1 cellular context compared by ENCODE assay signal in the genomic region with DNA sequence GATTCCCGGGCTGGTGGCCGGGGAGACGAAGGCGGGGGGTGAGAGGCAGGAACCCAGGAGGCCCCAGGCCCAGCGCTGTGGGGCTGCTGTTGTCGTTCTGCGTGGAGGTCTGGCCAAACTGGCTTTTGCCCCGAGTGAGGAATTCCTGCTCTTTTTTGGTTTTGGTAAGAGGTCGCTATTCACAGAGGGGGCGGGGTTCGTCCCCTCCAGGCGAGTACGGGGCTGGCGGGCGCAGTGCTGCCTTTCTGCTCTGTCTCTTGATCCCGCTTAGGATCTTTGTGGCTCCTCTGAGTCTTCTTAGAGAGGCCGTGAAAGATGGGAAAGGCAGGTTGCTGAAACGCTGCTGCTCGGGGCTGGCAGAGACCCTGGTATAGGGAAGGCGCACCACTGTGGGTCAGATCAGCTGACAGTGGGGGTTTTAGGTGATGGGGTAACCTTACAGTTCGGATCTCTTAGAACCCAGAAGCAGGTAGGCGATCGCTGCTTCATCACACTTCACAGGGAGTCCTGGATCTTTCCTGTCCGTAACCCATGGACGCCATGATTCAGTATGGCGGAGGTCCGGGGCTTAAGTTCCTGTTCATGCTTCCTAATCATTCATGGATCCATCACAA.
TF ChIP-seq lines count a peak whose summit lies in the region.

No MANE protein-coding gene starts in this region.

TF ChIP-seq in GM23338, 12 proteins besides CTCF, POLR2A, EP300 and RAD21 (continued from another document):
- TF ChIP-seq, protein P1, sequence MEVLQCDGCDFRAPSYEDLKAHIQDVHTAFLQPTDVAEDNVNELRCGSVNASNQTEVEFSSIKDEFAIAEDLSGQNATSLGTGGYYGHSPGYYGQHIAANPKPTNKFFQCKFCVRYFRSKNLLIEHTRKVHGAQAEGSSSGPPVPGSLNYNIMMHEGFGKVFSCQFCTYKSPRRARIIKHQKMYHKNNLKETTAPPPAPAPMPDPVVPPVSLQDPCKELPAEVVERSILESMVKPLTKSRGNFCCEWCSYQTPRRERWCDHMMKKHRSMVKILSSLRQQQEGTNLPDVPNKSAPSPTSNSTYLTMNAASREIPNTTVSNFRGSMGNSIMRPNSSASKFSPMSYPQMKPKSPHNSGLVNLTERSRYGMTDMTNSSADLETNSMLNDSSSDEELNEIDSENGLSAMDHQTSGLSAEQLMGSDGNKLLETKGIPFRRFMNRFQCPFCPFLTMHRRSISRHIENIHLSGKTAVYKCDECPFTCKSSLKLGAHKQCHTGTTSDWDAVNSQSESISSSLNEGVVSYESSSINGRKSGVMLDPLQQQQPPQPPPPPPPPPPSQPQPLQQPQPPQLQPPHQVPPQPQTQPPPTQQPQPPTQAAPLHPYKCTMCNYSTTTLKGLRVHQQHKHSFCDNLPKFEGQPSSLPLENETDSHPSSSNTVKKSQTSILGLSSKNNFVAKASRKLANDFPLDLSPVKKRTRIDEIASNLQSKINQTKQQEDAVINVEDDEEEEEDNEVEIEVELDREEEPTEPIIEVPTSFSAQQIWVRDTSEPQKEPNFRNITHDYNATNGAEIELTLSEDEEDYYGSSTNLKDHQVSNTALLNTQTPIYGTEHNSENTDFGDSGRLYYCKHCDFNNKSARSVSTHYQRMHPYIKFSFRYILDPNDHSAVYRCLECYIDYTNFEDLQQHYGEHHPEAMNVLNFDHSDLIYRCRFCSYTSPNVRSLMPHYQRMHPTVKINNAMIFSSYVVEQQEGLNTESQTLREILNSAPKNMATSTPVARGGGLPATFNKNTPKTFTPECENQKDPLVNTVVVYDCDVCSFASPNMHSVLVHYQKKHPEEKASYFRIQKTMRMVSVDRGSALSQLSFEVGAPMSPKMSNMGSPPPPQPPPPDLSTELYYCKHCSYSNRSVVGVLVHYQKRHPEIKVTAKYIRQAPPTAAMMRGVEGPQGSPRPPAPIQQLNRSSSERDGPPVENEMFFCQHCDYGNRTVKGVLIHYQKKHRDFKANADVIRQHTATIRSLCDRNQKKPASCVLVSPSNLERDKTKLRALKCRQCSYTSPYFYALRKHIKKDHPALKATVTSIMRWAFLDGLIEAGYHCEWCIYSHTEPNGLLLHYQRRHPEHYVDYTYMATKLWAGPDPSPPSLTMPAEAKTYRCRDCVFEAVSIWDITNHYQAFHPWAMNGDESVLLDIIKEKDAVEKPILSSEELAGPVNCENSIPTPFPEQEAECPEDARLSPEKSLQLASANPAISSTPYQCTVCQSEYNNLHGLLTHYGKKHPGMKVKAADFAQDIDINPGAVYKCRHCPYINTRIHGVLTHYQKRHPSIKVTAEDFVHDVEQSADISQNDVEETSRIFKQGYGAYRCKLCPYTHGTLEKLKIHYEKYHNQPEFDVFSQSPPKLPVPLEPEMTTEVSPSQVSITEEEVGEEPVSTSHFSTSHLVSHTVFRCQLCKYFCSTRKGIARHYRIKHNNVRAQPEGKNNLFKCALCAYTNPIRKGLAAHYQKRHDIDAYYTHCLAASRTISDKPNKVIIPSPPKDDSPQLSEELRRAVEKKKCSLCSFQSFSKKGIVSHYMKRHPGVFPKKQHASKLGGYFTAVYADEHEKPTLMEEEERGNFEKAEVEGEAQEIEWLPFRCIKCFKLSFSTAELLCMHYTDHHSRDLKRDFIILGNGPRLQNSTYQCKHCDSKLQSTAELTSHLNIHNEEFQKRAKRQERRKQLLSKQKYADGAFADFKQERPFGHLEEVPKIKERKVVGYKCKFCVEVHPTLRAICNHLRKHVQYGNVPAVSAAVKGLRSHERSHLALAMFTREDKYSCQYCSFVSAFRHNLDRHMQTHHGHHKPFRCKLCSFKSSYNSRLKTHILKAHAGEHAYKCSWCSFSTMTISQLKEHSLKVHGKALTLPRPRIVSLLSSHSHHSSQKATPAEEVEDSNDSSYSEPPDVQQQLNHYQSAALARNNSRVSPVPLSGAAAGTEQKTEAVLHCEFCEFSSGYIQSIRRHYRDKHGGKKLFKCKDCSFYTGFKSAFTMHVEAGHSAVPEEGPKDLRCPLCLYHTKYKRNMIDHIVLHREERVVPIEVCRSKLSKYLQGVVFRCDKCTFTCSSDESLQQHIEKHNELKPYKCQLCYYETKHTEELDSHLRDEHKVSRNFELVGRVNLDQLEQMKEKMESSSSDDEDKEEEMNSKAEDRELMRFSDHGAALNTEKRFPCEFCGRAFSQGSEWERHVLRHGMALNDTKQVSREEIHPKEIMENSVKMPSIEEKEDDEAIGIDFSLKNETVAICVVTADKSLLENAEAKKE (CRISPR knock-in tag; IDR thresholded peaks at IDR 0.05), result no peak
- TF ChIP-seq ZNF331 (CRISPR knock-in tag; IDR thresholded peaks at IDR 0.05; ENCODE audit: low read depth) (no peak), STAT1 (IDR thresholded peaks at IDR 0.05; ENCODE audit: unreplicated experiment) (no peak), NANOG (IDR thresholded peaks at IDR 0.05; ENCODE audit: borderline replicate concordance) (no peak), CREB1 (CRISPR knock-in tag; IDR thresholded peaks at IDR 0.05; ENCODE audit: low read depth) (no peak), JUNB (IDR thresholded peaks at IDR 0.05; ENCODE audit: unreplicated experiment) (no peak)
